In genomic region chr2:221166283-221166682, GRCh38 we compare ENCODE assay signal across 19 cellular contexts.
DNase-seq lines count a peak whose midpoint lies in the region; ATAC-seq and TF ChIP-seq lines count a peak whose summit lies in the region.
"Had no signal": no experiment of that assay in that cellular context is flagged by ENCODE, and none has a peak within 500 bp of the region (broad histone marks: within the 10 kb centered on the region; RNA-seq: fewer than 3 reads in every experiment).

No MANE protein-coding gene starts in this region.

- intact Hi-C loops in MCF 10A (cut with micrococcal nuclease): no loop called here
- intact Hi-C loops in activated T-helper 1 cell treated with anti-CD3 and anti-CD28 coated beads, Interleukin-12 subunit alpha, Interleukin-12 subunit beta, Interleukin-2, Interleukin-4 antibody, amounts not matched to agents 30 ng/mL and 10 ng/mL and 1 ng/mL, durations not matched to agents 14 hours and 24 hours and 36 hours (cut with micrococcal nuclease): no loop called here

- peaks cover 11% of the 10 kb centered on the region; the same call in 1 of the 2 replicates for H3F3A ChIP-seq in GM23248 (ENCODE audit: insufficient read depth)

- peaks cover 6 to 14% of the 10 kb centered on the region in 2 donors for H3K27me3 Mint-ChIP-seq in stimulated activated naive B cell treated with anti-CD40 and anti-IgM and Interleukin-4, amounts not matched to agents 10 μg/mL and 1 μg/mL and 100 μg/mL, for 72 hours
- no peaks in the 10 kb centered on the region for H3K27me3 Mint-ChIP-seq in MCF 10A (ENCODE audit: insufficient read depth, unreplicated experiment)
- H3K27me3 Mint-ChIP-seq in activated T-helper 1 cell treated with anti-CD3 and anti-CD28 coated beads, Interleukin-12 subunit alpha, Interleukin-12 subunit beta, Interleukin-2, Interleukin-4 antibody, amounts not matched to agents 30 ng/mL and 10 ng/mL and 1 ng/mL, durations not matched to agents 14 hours and 24 hours and 36 hours (ENCODE audit: insufficient read depth): no peaks in the 10 kb centered on the region
- H3K27me3 Mint-ChIP-seq: activated CD4-positive, alpha-beta T cell treated with anti-CD3 and anti-CD28 coated beads, Interleukin-2, amount 10 ng/mL, durations not matched to agents 7 days and 5 days had no signal

- no peaks in the 10 kb centered on the region; the same call in 1 of the 2 replicates for H3K4me1 ChIP-seq in GM23248 (ENCODE audit: insufficient read depth)
- H3K4me1 ChIP-seq: SJSA1 had no signal

- CTCF ChIA-PET in MCF 10A (lab: Yijun Ruan, JAX): no interaction called here

- H3K4me2 ChIP-seq in GM23248 (ENCODE audit: unreplicated experiment): peak overlapping the region; percentile 15
- H3K4me2 ChIP-seq: KMS-11 had no signal

- no peak overlapping the region for H3K4me3 ChIP-seq in GM23248
- H3K4me3 ChIP-seq: SJSA1 had no signal

- H3K27me3 ChIP-seq in GM23248 (replicated peaks; ENCODE audit: insufficient read depth): no peaks in the 10 kb centered on the region
- H3K27me3 ChIP-seq: brain microvascular endothelial cell, SJSA1 had no signal

- H3K9me3 ChIP-seq in GM23248 (ENCODE audit: low read depth): no peaks in the 10 kb centered on the region
- H3K9me3 ChIP-seq: SJSA1 had no signal

- no peaks in the 10 kb centered on the region for H3K79me2 ChIP-seq in GM23248 (ENCODE audit: insufficient read depth)

- H3K4me1 Mint-ChIP-seq in stimulated activated naive B cell treated with anti-CD40 and anti-IgM and Interleukin-4, amounts not matched to agents 10 μg/mL and 1 μg/mL and 100 μg/mL, for 72 hours: peaks cover 0 to 8% of the 10 kb centered on the region in 2 donors
- H3K4me1 Mint-ChIP-seq in MCF 10A (ENCODE audit: insufficient read depth, unreplicated experiment): no peaks in the 10 kb centered on the region
- no peaks in the 10 kb centered on the region for H3K4me1 Mint-ChIP-seq in activated T-helper 1 cell treated with anti-CD3 and anti-CD28 coated beads, Interleukin-12 subunit alpha, Interleukin-12 subunit beta, Interleukin-2, Interleukin-4 antibody, amounts not matched to agents 30 ng/mL and 10 ng/mL and 1 ng/mL, durations not matched to agents 14 hours and 24 hours and 36 hours (ENCODE audit: low read depth)
- H3K4me1 Mint-ChIP-seq: activated CD4-positive, alpha-beta T cell treated with anti-CD3 and anti-CD28 coated beads, Interleukin-2, amount 10 ng/mL, durations not matched to agents 7 days and 5 days had no signal

- DNase-seq in GM23248: peak; percentile 71
- DNase-seq in NCI-H69 (lab: John Stamatoyannopoulos, UW): peak; percentile 71
- peak; percentile 63 for DNase-seq in fibroblast of the conjunctiva (ENCODE audit: low read depth)
- no peak for DNase-seq in stimulated activated naive B cell treated with anti-CD40 and anti-IgM and Interleukin-4, amounts not matched to agents 10 μg/mL and 1 μg/mL and 100 μg/mL, for 72 hours
- DNase-seq in mesenteric fat pad (ENCODE audit: low spot score): no peak
- no peak for DNase-seq in MCF 10A (ENCODE audit: unreplicated experiment)
- DNase-seq in effector CD4-positive, alpha-beta T cell: no peak
- no peak for DNase-seq in activated T-helper 1 cell treated with anti-CD3 and anti-CD28 coated beads, Interleukin-12 subunit alpha, Interleukin-12 subunit beta, Interleukin-2, Interleukin-4 antibody, amounts not matched to agents 30 ng/mL and 10 ng/mL and 1 ng/mL, durations not matched to agents 14 hours and 24 hours and 36 hours (ENCODE audit: low spot score)
- DNase-seq: activated CD4-positive, alpha-beta T cell treated with anti-CD3 and anti-CD28 coated beads, Interleukin-2, amount 10 ng/mL, durations not matched to agents 7 days and 5 days; activated T-cell treated with anti-CD3 and anti-CD28 coated beads for 4 hours; brain microvascular endothelial cell; hypothalamus; NCI-H510A; OCI-M1; stimulated activated CD4-positive, alpha-beta T cell treated with anti-CD3 and anti-CD28 coated beads, Interleukin-4, amount 100 ng/mL, for 4 hours had no signal

- no peak overlapping the region for H3K4me3 Mint-ChIP-seq in stimulated activated naive B cell treated with anti-CD40 and anti-IgM and Interleukin-4, amounts not matched to agents 10 μg/mL and 1 μg/mL and 100 μg/mL, for 72 hours
- no peak overlapping the region for H3K4me3 Mint-ChIP-seq in MCF 10A (ENCODE audit: unreplicated experiment)
- no peak overlapping the region for H3K4me3 Mint-ChIP-seq in activated T-helper 1 cell treated with anti-CD3 and anti-CD28 coated beads, Interleukin-12 subunit alpha, Interleukin-12 subunit beta, Interleukin-2, Interleukin-4 antibody, amounts not matched to agents 30 ng/mL and 10 ng/mL and 1 ng/mL, durations not matched to agents 14 hours and 24 hours and 36 hours
- H3K4me3 Mint-ChIP-seq: activated CD4-positive, alpha-beta T cell treated with anti-CD3 and anti-CD28 coated beads, Interleukin-2, amount 10 ng/mL, durations not matched to agents 7 days and 5 days had no signal

- no peak overlapping the region for H3K27ac Mint-ChIP-seq in stimulated activated naive B cell treated with anti-CD40 and anti-IgM and Interleukin-4, amounts not matched to agents 10 μg/mL and 1 μg/mL and 100 μg/mL, for 72 hours
- H3K27ac Mint-ChIP-seq in MCF 10A (ENCODE audit: low read depth, unreplicated experiment): no peak overlapping the region
- H3K27ac Mint-ChIP-seq in activated T-helper 1 cell treated with anti-CD3 and anti-CD28 coated beads, Interleukin-12 subunit alpha, Interleukin-12 subunit beta, Interleukin-2, Interleukin-4 antibody, amounts not matched to agents 30 ng/mL and 10 ng/mL and 1 ng/mL, durations not matched to agents 14 hours and 24 hours and 36 hours: no peak overlapping the region
- H3K27ac Mint-ChIP-seq: activated CD4-positive, alpha-beta T cell treated with anti-CD3 and anti-CD28 coated beads, Interleukin-2, amount 10 ng/mL, durations not matched to agents 7 days and 5 days; activated naive CD4-positive, alpha-beta T cell treated with anti-CD3 and anti-CD28 coated beads, Interleukin-2, amount 50 U/mL, for 72 hours had no signal

- no peak for TF ChIP-seq CTCF in MCF 10A (IDR thresholded peaks at IDR 0.05; ENCODE audit: unreplicated experiment)

- no peaks in the 10 kb centered on the region for H4K20me1 ChIP-seq in GM23248 (ENCODE audit: insufficient read depth)

- 8 to 10% methylated on average over 7 of the region's 7 CpGs for WGBS in GM23248 (ENCODE audit: low coverage in 1 of 2, low lambda C conversion rate in 2 of 2, missing lambda C conversion rate in 2 of 2), 2 experiments

- in situ Hi-C loops in GM23248 (cut with MboI): no loop called here

- H3K9me3 Mint-ChIP-seq in stimulated activated naive B cell treated with anti-CD40 and anti-IgM and Interleukin-4, amounts not matched to agents 10 μg/mL and 1 μg/mL and 100 μg/mL, for 72 hours: peaks cover 0 to 2% of the 10 kb centered on the region in 2 donors
- H3K9me3 Mint-ChIP-seq in MCF 10A (ENCODE audit: unreplicated experiment): peaks cover 8% of the 10 kb centered on the region
- H3K9me3 Mint-ChIP-seq in activated T-helper 1 cell treated with anti-CD3 and anti-CD28 coated beads, Interleukin-12 subunit alpha, Interleukin-12 subunit beta, Interleukin-2, Interleukin-4 antibody, amounts not matched to agents 30 ng/mL and 10 ng/mL and 1 ng/mL, durations not matched to agents 14 hours and 24 hours and 36 hours: no peaks in the 10 kb centered on the region

- no peaks in the 10 kb centered on the region for H3K36me3 ChIP-seq in GM23248 (ENCODE audit: low read depth)
- H3K36me3 ChIP-seq: brain microvascular endothelial cell, SJSA1 had no signal

- peak overlapping the region; percentile 29; the same call in 1 of the 2 replicates for H3K27ac ChIP-seq in GM23248
- H3K27ac ChIP-seq: brain microvascular endothelial cell, C4-2B, KMS-11, SJSA1 had no signal

- no peaks in the 10 kb centered on the region for H3K9me2 ChIP-seq in GM23248 (ENCODE audit: insufficient read depth)

- H3K36me3 Mint-ChIP-seq in stimulated activated naive B cell treated with anti-CD40 and anti-IgM and Interleukin-4, amounts not matched to agents 10 μg/mL and 1 μg/mL and 100 μg/mL, for 72 hours: no peaks in the 10 kb centered on the region
- no peaks in the 10 kb centered on the region for H3K36me3 Mint-ChIP-seq in MCF 10A (ENCODE audit: insufficient read depth, unreplicated experiment)
- no peaks in the 10 kb centered on the region for H3K36me3 Mint-ChIP-seq in activated T-helper 1 cell treated with anti-CD3 and anti-CD28 coated beads, Interleukin-12 subunit alpha, Interleukin-12 subunit beta, Interleukin-2, Interleukin-4 antibody, amounts not matched to agents 30 ng/mL and 10 ng/mL and 1 ng/mL, durations not matched to agents 14 hours and 24 hours and 36 hours (ENCODE audit: low read depth)
- H3K36me3 Mint-ChIP-seq: activated naive CD4-positive, alpha-beta T cell treated with anti-CD3 and anti-CD28 coated beads, Interleukin-2, amount 50 U/mL, for 72 hours had no signal

- POLR2A ChIA-PET in MCF 10A (lab: Yijun Ruan, JAX): no interaction called here

- peak; percentile 42 to 55 for ATAC-seq in stimulated activated naive B cell treated with anti-CD40 and anti-IgM and Interleukin-4, amounts not matched to agents 10 μg/mL and 1 μg/mL and 100 μg/mL, for 72 hours (replicated peaks)
- ATAC-seq: activated naive CD4-positive, alpha-beta T cell treated with anti-CD3 and anti-CD28 coated beads, Interleukin-2, amount 50 U/mL, for 72 hours had no signal

- H2AFZ ChIP-seq in GM23248: peak overlapping the region; percentile 65

- no peak overlapping the region for H3K9ac ChIP-seq in GM23248
- H3K9ac ChIP-seq: KMS-11 had no signal

- no TSS peak for BruUV-seq in MCF 10A (replicated peaks; lab: Mats Ljungman, UMichigan)

Comparison
In these comparisons a context has a peak if more than half of its experiments do, and no peak if none do; other contexts are left out.
1. DNase-seq: peak in GM23248 (single experiment), NCI-H69 (single experiment) and fibroblast of the conjunctiva (single experiment); none in stimulated activated naive B cell treated with anti-CD40 and anti-IgM and Interleukin-4, amounts not matched to agents 10 μg/mL and 1 μg/mL and 100 μg/mL, for 72 hours (single experiment), mesenteric fat pad (single experiment), MCF 10A (single experiment), effector CD4-positive, alpha-beta T cell (single experiment) and activated T-helper 1 cell treated with anti-CD3 and anti-CD28 coated beads, Interleukin-12 subunit alpha, Interleukin-12 subunit beta, Interleukin-2, Interleukin-4 antibody, amounts not matched to agents 30 ng/mL and 10 ng/mL and 1 ng/mL, durations not matched to agents 14 hours and 24 hours and 36 hours (single experiment).